ENCODE assay signal across 9 cellular contexts in the genomic region with DNA sequence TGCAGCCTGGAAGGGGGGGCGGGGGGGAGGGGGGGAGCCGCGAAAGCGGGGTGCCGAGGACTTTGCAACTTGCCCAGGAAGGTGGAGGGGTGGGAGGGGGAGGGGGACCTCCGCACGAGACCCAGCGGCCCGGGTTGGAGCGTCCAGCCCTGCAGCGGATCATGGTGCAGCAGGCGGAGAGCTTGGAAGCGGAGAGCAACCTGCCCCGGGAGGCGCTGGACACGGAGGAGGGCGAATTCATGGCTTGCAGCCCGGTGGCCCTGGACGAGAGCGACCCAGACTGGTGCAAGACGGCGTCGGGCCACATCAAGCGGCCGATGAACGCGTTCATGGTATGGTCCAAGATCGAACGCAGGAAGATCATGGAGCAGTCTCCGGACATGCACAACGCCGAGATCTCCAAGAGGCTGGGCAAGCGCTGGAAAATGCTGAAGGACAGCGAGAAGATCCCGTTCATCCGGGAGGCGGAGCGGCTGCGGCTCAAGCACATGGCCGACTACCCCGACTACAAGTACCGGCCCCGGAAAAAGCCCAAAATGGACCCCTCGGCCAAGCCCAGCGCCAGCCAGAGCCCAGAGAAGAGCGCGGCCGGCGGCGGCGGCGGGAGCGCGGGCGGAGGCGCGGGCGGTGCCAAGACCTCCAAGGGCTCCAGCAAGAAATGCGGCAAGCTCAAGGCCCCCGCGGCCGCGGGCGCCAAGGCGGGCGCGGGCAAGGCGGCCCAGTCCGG. TPM values are rescaled to one million over a fixed set of nuclear protein-coding genes. Genes with fewer than 3 reads are reported as not detected.
DNase-seq lines count a peak whose midpoint lies in the region; TF ChIP-seq lines count a peak whose summit lies in the region.
"Had no signal": no experiment of that assay in that cellular context is flagged by ENCODE, and none has a peak within 500 bp of the region (broad histone marks: within the 10 kb centered on the region; RNA-seq: fewer than 3 reads in every experiment).

No MANE protein-coding gene starts in this region.

- H3K9me2 ChIP-seq in OCI-LY7 (ENCODE audit: insufficient read depth, low read length) = no peaks in the 10 kb centered on the region

- intact Hi-C loops in OCI-LY7 (cut with micrococcal nuclease; ENCODE audit: unreplicated experiment) (no loop called here), Caco-2 (cut with micrococcal nuclease; ENCODE audit: unreplicated experiment) (no loop called here)

- no peak overlapping the region for H3K4me3 Mint-ChIP-seq in Caco-2 (ENCODE audit: unreplicated experiment)

- no peaks in the 10 kb centered on the region for H3K36me3 Mint-ChIP-seq in Caco-2 (ENCODE audit: insufficient read depth, unreplicated experiment)

- peak; percentile 40 for DNase-seq in NCI-H1092 treated with DMSO at 0.1 percent for 48 hours (lab: John Stamatoyannopoulos, UW)
- DNase-seq in NCI-H1092 (lab: John Stamatoyannopoulos, UW) = no peak
- peak; percentile 52 for DNase-seq in NCI-H2227 treated with DMSO at 0.1 percent for 48 hours (lab: John Stamatoyannopoulos, UW)
- peak; percentile 7 for DNase-seq in fibroblast of pulmonary artery (ENCODE audit: low read depth)
- DNase-seq in retina = peak; percentile 88
- DNase-seq in OCI-LY7 (ENCODE audit: low spot score) = no peak
- DNase-seq in Caco-2 = no peak
- DNase-seq in COLO829 (ENCODE audit: low spot score) = no peak
- DNase-seq: NK-92 treated with Interleukin-12 subunit alpha and Interleukin-12 subunit beta, amount 100 ng/mL, for 24 hours had no signal

- H3K4me1 Mint-ChIP-seq in Caco-2 (ENCODE audit: low read depth, unreplicated experiment) = no peaks in the 10 kb centered on the region

- POLR2A ChIA-PET in OCI-LY7 (lab: Charles Lee) (no interaction called here), Caco-2 (lab: Charles Lee) (no interaction called here)

- no peaks in the 10 kb centered on the region for H3K27me3 Mint-ChIP-seq in Caco-2 (ENCODE audit: insufficient read depth, unreplicated experiment)

- peaks cover 16% of the 10 kb centered on the region; the same call in 1 of the 2 replicates for H3K79me2 ChIP-seq in OCI-LY7 (ENCODE audit: insufficient read depth, low read depth, low read length)

- no peaks in the 10 kb centered on the region for H3K9me3 Mint-ChIP-seq in Caco-2 (ENCODE audit: unreplicated experiment)

- no peak for TF ChIP-seq CTCF in fibroblast of pulmonary artery (IDR thresholded peaks at IDR 0.05; ENCODE audit: low read length, missing control alignments)
- no peak for TF ChIP-seq CTCF in OCI-LY7 (conservative IDR thresholded peaks at IDR 0.05; ENCODE audit: low read length)
- TF ChIP-seq CTCF in Caco-2 (IDR thresholded peaks at IDR 0.05; ENCODE audit: insufficient read depth in 1 of 2, low read depth in 1 of 2, low read length in 1 of 2, severe bottlenecking in 1 of 2, unreplicated experiment in 1 of 2) = no peak

- no peaks in the 10 kb centered on the region for H3K36me3 ChIP-seq in OCI-LY7 (ENCODE audit: insufficient read depth, low read length)
- H3K36me3 ChIP-seq in Caco-2 (ENCODE audit: control insufficient read depth, insufficient read depth, low read length) = no peaks in the 10 kb centered on the region

- H3K9me3 ChIP-seq in OCI-LY7 (ENCODE audit: low read length) (no peaks in the 10 kb centered on the region), Caco-2 (no peaks in the 10 kb centered on the region; the same call in 1 of the 2 replicates)

- H4K20me1 ChIP-seq in OCI-LY7 (ENCODE audit: insufficient read depth, low read length) = no peaks in the 10 kb centered on the region

- no peak overlapping the region for H3K27ac Mint-ChIP-seq in Caco-2 (ENCODE audit: unreplicated experiment)

- H2AFZ ChIP-seq in OCI-LY7 (ENCODE audit: low read length) = no peak overlapping the region

- H3K27ac ChIP-seq in OCI-LY7 (ENCODE audit: low read depth, low read length, poor library complexity, severe bottlenecking) = no peak overlapping the region

- no peak overlapping the region for H3K4me2 ChIP-seq in OCI-LY7 (ENCODE audit: low read length)

- peak overlapping the region; percentile 36 for H3K4me3 ChIP-seq in fibroblast of pulmonary artery (replicated peaks; ENCODE audit: low read depth, low read length)
- H3K4me3 ChIP-seq in OCI-LY7 (ENCODE audit: low read depth, low read length, poor library complexity, severe bottlenecking) = no peak overlapping the region
- no peak overlapping the region for H3K4me3 ChIP-seq in Caco-2 (ENCODE audit: low read depth, low read length)

- BruUV-seq in OCI-LY7 (replicated peaks; lab: Mats Ljungman, UMichigan) = no TSS peak
- no TSS peak for BruUV-seq in Caco-2 (replicated peaks; lab: Mats Ljungman, UMichigan)

- CTCF ChIA-PET in OCI-LY7 (lab: Charles Lee; ENCODE audit: unreplicated experiment) = no interaction called here
- CTCF ChIA-PET in Caco-2 (lab: Charles Lee) = interaction anchor here (0.6 kb wide), 1 partner anchor 529 kb away, joined by 3 read pairs; no protein-coding TSS in a partner anchor

- H3K4me1 ChIP-seq in OCI-LY7 (ENCODE audit: insufficient read depth, low read length, poor library complexity, severe bottlenecking) (peaks cover 11% of the 10 kb centered on the region), Caco-2 (no peaks in the 10 kb centered on the region)

- no peaks in the 10 kb centered on the region for H3K27me3 ChIP-seq in Caco-2 (replicated peaks; ENCODE audit: control insufficient read depth, insufficient read depth, low read length)

RNA-seq across cellular contexts. Expression of gene SOX11, which starts 0.5 kb away (rescaled TPM):
- 6.8 and 7.7 TPM in 2 replicates for total RNA-seq in OCI-LY7 (2014; rRNA removed; shearing (Covaris generic))
- 13.0 and 14.8 TPM in 2 replicates for total RNA-seq in OCI-LY7 (2022)
- total RNA-seq in Caco-2 (2022) = not detected in 2 replicates

Comparison
In these comparisons a context has a peak if more than half of its experiments do, and no peak if none do; other contexts are left out.
1. DNase-seq: peak in NCI-H1092 treated with DMSO at 0.1 percent for 48 hours (single experiment), NCI-H2227 treated with DMSO at 0.1 percent for 48 hours (single experiment), fibroblast of pulmonary artery (single experiment) and retina (single experiment); none in NCI-H1092 (single experiment), OCI-LY7 (single experiment), Caco-2 (0 of 2) and COLO829 (single experiment).